Comparison of ENCODE assay signal across 9 cellular contexts in the genomic region with DNA sequence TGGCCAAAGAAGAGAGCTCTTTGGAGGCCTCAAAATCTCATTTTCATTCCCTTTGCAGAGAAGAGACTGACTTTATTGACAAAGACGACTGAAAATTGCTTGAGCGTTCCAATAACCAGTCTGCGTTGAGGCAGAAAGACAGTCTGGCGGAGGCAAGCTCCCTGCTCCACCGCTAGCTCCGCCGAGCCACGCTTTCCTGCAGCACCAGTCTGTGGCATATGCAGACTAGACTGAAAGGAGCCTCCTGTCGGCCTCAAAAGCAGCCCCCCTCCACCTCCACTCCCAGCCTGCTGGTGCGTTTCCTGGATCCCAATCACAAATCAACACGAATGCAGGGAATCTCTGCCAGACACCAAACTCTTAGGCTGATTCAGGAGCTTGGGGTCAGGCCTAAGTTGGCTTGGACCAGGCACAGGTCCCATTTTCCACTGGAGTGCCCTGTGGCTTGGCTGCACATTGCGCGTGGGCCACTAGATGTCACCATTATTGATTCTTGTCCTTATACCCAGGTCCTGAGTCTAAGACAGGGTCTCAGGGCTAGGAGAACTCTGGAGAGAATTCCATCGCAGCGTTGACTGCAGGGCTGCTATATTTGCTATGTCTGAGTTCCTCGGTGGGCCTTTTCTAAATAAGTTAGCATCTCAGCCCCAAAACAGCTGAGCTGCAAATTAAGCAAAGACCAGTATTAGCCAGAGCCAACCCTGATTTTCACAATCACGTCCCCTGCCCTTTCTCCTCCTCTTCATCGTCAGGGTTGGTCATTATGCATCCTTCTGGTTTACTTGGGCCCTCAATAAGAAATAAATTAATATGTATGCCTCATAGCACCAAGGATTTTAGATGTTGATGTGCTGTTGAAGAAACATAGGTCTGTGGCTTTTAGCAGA. TPM values are rescaled to one million over a fixed set of nuclear protein-coding genes. Genes with fewer than 3 reads are reported as not detected.
DNase-seq lines count a peak whose midpoint lies in the region; ATAC-seq, FAIRE-seq and TF ChIP-seq lines count a peak whose summit lies in the region.
"Had no signal": no experiment of that assay in that cellular context is flagged by ENCODE, and none has a peak within 500 bp of the region (broad histone marks: within the 10 kb centered on the region; RNA-seq: fewer than 3 reads in every experiment).

No MANE protein-coding gene starts in this region.

- in situ Hi-C loops in KBM-7 (cut with MboI; ENCODE audit: low pct_unique_long_range_greater_than_20kb, low sequenced_read_pairs) (no loop called here), K562 (cut with MboI) (no loop called here)

- H3K4me2 ChIP-seq in K562 (ENCODE audit: insufficient read depth, low read length), result no peak overlapping the region

- no peaks in the 10 kb centered on the region for H3K9me3 ChIP-seq in T-helper 17 cell (ENCODE audit: control insufficient read depth, low read length, poor library complexity, severe bottlenecking)
- peaks cover 3% of the 10 kb centered on the region; the same call in 1 of the 2 replicates for H3K9me3 ChIP-seq in K562 (replicated peaks; ENCODE audit: control insufficient read depth, insufficient read depth, low read depth, low read length)

- H3K9me1 ChIP-seq in K562 (ENCODE audit: control insufficient read depth, insufficient read depth, low read length), result no peaks in the 10 kb centered on the region

- intact Hi-C loops in activated T-helper 1 cell treated with anti-CD3 and anti-CD28 coated beads, Interleukin-12 subunit alpha, Interleukin-12 subunit beta, Interleukin-2, Interleukin-4 antibody, amounts not matched to agents 30 ng/mL and 10 ng/mL and 1 ng/mL, durations not matched to agents 14 hours and 24 hours and 36 hours (cut with micrococcal nuclease), result loop anchor here (1.0 to 10.0 kb wide), 2 partner anchors 230 to 1835 kb away; a partner anchor contains a TSS
- intact Hi-C loops in K562 (cut with micrococcal nuclease), result loop anchor here (1.0 to 5.0 kb wide), 2 partner anchors 53 to 230 kb away; no protein-coding TSS in a partner anchor

- CTCF ChIA-PET in K562 (lab: Yijun Ruan, JAX; ENCODE audit: low intra/inter-chr PET ratio), result interaction anchor here (0.7 to 1.3 kb wide), 3 partner anchors 37 to 230 kb away, joined by 3 to 6 read pairs (median 4); no protein-coding TSS in a partner anchor

- H3K36me3 Mint-ChIP-seq in activated T-helper 1 cell treated with anti-CD3 and anti-CD28 coated beads, Interleukin-12 subunit alpha, Interleukin-12 subunit beta, Interleukin-2, Interleukin-4 antibody, amounts not matched to agents 30 ng/mL and 10 ng/mL and 1 ng/mL, durations not matched to agents 14 hours and 24 hours and 36 hours (ENCODE audit: low read depth), result no peaks in the 10 kb centered on the region
- H3K36me3 Mint-ChIP-seq in T-helper 17 cell (ENCODE audit: low read depth), result no peaks in the 10 kb centered on the region

- H3K4me3 ChIP-seq in K562, result no peak overlapping the region

- TF ChIP-seq CTCF in K562 (IDR thresholded peaks at IDR 0.05 in 2 of 3, conservative IDR thresholded peaks at IDR 0.05 in 1 of 3; ENCODE audit: insufficient read depth in 2 of 3, low read depth in 1 of 3, low read length in 3 of 3), result peak; percentile 64 to 84 (median 72)

- no peak for TF ChIP-seq EP300 in K562 (IDR thresholded peaks at IDR 0.05; ENCODE audit: low read length)

- no peak overlapping the region for H2AFZ ChIP-seq in K562 (ENCODE audit: low read depth, low read length)

- WGBS in K562 (ENCODE audit: insufficient coverage, low coverage, missing lambda C conversion rate), result 21% methylated on average over 17 of the region's 18 CpGs

- ATAC-seq in T-helper 17 cell (peak; percentile 75), K562 (peak; percentile 93), HG02973 (IDR thresholded peaks at IDR 0.05; ENCODE audit: unreplicated experiment) (no peak)

- H3K9ac ChIP-seq in K562 (ENCODE audit: insufficient read depth in 1 of 2, low read depth in 2 of 2, low read length in 2 of 2), result no peak overlapping the region

- peak; percentile 36 to 70 for TF ChIP-seq RAD21 in K562 (CRISPR knock-in tag; conservative IDR thresholded peaks at IDR 0.05 in 1 of 2, IDR thresholded peaks at IDR 0.05 in 1 of 2)

- no peaks in the 10 kb centered on the region for H3K79me2 ChIP-seq in K562 (ENCODE audit: control insufficient read depth, insufficient read depth, low read length)

- H3K36me3 ChIP-seq in K562 (ENCODE audit: control insufficient read depth, insufficient read depth, low read length), result no peaks in the 10 kb centered on the region

- peaks cover 9% of the 10 kb centered on the region for H3K27me3 Mint-ChIP-seq in activated T-helper 1 cell treated with anti-CD3 and anti-CD28 coated beads, Interleukin-12 subunit alpha, Interleukin-12 subunit beta, Interleukin-2, Interleukin-4 antibody, amounts not matched to agents 30 ng/mL and 10 ng/mL and 1 ng/mL, durations not matched to agents 14 hours and 24 hours and 36 hours (ENCODE audit: insufficient read depth)
- peaks cover 4% of the 10 kb centered on the region for H3K27me3 Mint-ChIP-seq in T-helper 17 cell

- no peaks in the 10 kb centered on the region for H3K4me1 Mint-ChIP-seq in activated T-helper 1 cell treated with anti-CD3 and anti-CD28 coated beads, Interleukin-12 subunit alpha, Interleukin-12 subunit beta, Interleukin-2, Interleukin-4 antibody, amounts not matched to agents 30 ng/mL and 10 ng/mL and 1 ng/mL, durations not matched to agents 14 hours and 24 hours and 36 hours (ENCODE audit: low read depth)
- peaks cover 6% of the 10 kb centered on the region for H3K4me1 Mint-ChIP-seq in T-helper 17 cell

- H3K27me3 ChIP-seq in K562 (ENCODE audit: control insufficient read depth in 2 of 2, insufficient read depth in 2 of 2, low read length in 2 of 2), result peaks cover 0 to 2% of the 10 kb centered on the region in 2 experiments; a peak in 1 of 5 replicates

- peak; percentile 82 for FAIRE-seq in K562 (lab: Jason Lieb, UNC)
- FAIRE-seq: endometrium had no signal

- no peak for TF ChIP-seq POLR2A in K562 (conservative IDR thresholded peaks at IDR 0.05)

- BruUV-seq in K562 (replicated peaks; lab: Mats Ljungman, UMichigan), result no TSS peak

- no peak overlapping the region for H3K4me3 Mint-ChIP-seq in activated T-helper 1 cell treated with anti-CD3 and anti-CD28 coated beads, Interleukin-12 subunit alpha, Interleukin-12 subunit beta, Interleukin-2, Interleukin-4 antibody, amounts not matched to agents 30 ng/mL and 10 ng/mL and 1 ng/mL, durations not matched to agents 14 hours and 24 hours and 36 hours
- no peak overlapping the region for H3K4me3 Mint-ChIP-seq in T-helper 17 cell

- no peaks in the 10 kb centered on the region for H3K9me3 Mint-ChIP-seq in activated T-helper 1 cell treated with anti-CD3 and anti-CD28 coated beads, Interleukin-12 subunit alpha, Interleukin-12 subunit beta, Interleukin-2, Interleukin-4 antibody, amounts not matched to agents 30 ng/mL and 10 ng/mL and 1 ng/mL, durations not matched to agents 14 hours and 24 hours and 36 hours

- DNase-seq in activated T-helper 1 cell treated with Interleukin-2 at 50 U/mL for 16 hours (ENCODE audit: low read depth) (peak; percentile 10), KBM-7 (peak; percentile 56), T-helper 17 cell (peak in 1 of 3 donors; percentile 31), K562 (ENCODE audit: extremely low read depth in 1 of 4, low spot score in 3 of 4) (peak; percentile 44 to 65 (median 55)), iris pigment epithelial cell (ENCODE audit: low read depth) (peak; percentile 38)
- DNase-seq in activated T-helper 1 cell treated with anti-CD3 and anti-CD28 coated beads, Interleukin-12 subunit alpha, Interleukin-12 subunit beta, Interleukin-2, Interleukin-4 antibody, amounts not matched to agents 30 ng/mL and 10 ng/mL and 1 ng/mL, durations not matched to agents 14 hours and 24 hours and 36 hours (ENCODE audit: low spot score), result no peak
- DNase-seq in stimulated activated CD4-positive, alpha-beta T cell treated with anti-CD3 and anti-CD28 coated beads, Interleukin-1b, Interleukin-23, amount 100 ng/mL, for 24 hours (ENCODE audit: low read depth in 4 of 4, low spot score in 1 of 4), result peak in 3 of 4 experiments; percentile 3 to 21 (median 12)

- no peak overlapping the region for H3K27ac Mint-ChIP-seq in activated T-helper 1 cell treated with anti-CD3 and anti-CD28 coated beads, Interleukin-12 subunit alpha, Interleukin-12 subunit beta, Interleukin-2, Interleukin-4 antibody, amounts not matched to agents 30 ng/mL and 10 ng/mL and 1 ng/mL, durations not matched to agents 14 hours and 24 hours and 36 hours
- H3K27ac Mint-ChIP-seq in T-helper 17 cell, result no peak overlapping the region

- no peaks in the 10 kb centered on the region for H4K20me1 ChIP-seq in K562 (replicated peaks; ENCODE audit: control insufficient read depth, insufficient read depth, low read length)

- POLR2A ChIA-PET in K562 (lab: Yijun Ruan, JAX), result interaction anchor here (1.3 kb wide), 1 partner anchor 11 kb away, joined by 3 read pairs; no protein-coding TSS in a partner anchor

- peaks cover 0 to 5% of the 10 kb centered on the region in 2 experiments; a peak in 3 of 5 replicates for H3K4me1 ChIP-seq in K562 (replicated peaks in 1 of 2; ENCODE audit: control insufficient read depth in 2 of 2, insufficient read depth in 2 of 2, low read length in 2 of 2)

- H3K27ac ChIP-seq in K562 (ENCODE audit: extremely low read depth, low read depth, low read length), result no peak overlapping the region

TF ChIP-seq in K562, 482 proteins besides CTCF, POLR2A, EP300 and RAD21 (continues in another document):
- TF ChIP-seq DACH1 (IDR thresholded peaks at IDR 0.05; ENCODE audit: partially characterized antibody), result no peak

RNA-seq across cellular contexts. Expression of a gene that starts 5.2 kb away (rescaled TPM):
- total RNA-seq in activated T-helper 1 cell treated with anti-CD3 and anti-CD28 coated beads, Interleukin-12 subunit alpha, Interleukin-12 subunit beta, Interleukin-2, Interleukin-4 antibody, amounts not matched to agents 30 ng/mL and 10 ng/mL and 1 ng/mL, durations not matched to agents 14 hours and 24 hours and 36 hours, result 32.4 and 34.8 TPM in 2 replicates
- total RNA-seq in T-helper 17 cell (10 to 100 TPM; 23.1 to 36.1 TPM), K562 (2014; rRNA removed) (7.8 and 9.2 TPM in 2 replicates), K562 (2014; rRNA removed; fragmentation: Illumina TruSeq; extraction: Trizol) (10.4 and 11.8 TPM in 2 replicates), K562 (2015; rRNA removed; fragmentation: Illumina TruSeq; extraction: Trizol) (9.5 and 10.1 TPM in 2 replicates), K562 (2021) (15.1 and 18.1 TPM in 2 replicates)
- 20.4 and 74.7 TPM in 2 replicates for total RNA-seq in K562 (2011; cell fraction: chromatin; rRNA removed; ENCODE audit: low replicate concordance)
- total RNA-seq in K562 (2011; cell fraction: nucleolus; rRNA removed), result 9.5 and 13.7 TPM in 2 replicates
- total RNA-seq in K562 (2011; cell fraction: nucleoplasm; rRNA removed), result 27.4 and 35.9 TPM in 2 replicates
- polyA plus RNA-seq in K562 (2011; rRNA removed) (22.4 and 25.0 TPM in 2 replicates), K562 (2014; fragmentation: Illumina TruSeq; extraction: Trizol) (16.8 and 17.8 TPM in 2 replicates), K562 (2014; fragmentation: Nextera tagmentation; extraction: Ambion mirVana) (1 to 10 TPM; 2.9 to 3.2 TPM), K562 (2014; rRNA removed) (11.2 and 12.0 TPM in 2 replicates)
- 6.0 and 11.1 TPM in 2 replicates for polyA plus RNA-seq in K562 (2011; cell fraction: cytosol; rRNA removed)
- polyA plus RNA-seq in K562 (2011; cell fraction: nucleus; rRNA removed), result 17.7 and 20.0 TPM in 2 replicates
- polyA plus RNA-seq in K562 (2012), result 7.5 and 8.7 TPM in 2 replicates
- polyA minus RNA-seq in K562 (2011; rRNA and poly(A)+ RNA removed), result 45.8 and 57.4 TPM in 2 replicates
- polyA minus RNA-seq in K562 (2011; cell fraction: cytosol; rRNA and poly(A)+ RNA removed), result 12.8 and 13.5 TPM in 2 replicates
- 18.2 and 29.5 TPM in 2 replicates for polyA minus RNA-seq in K562 (2011; cell fraction: nucleus; rRNA and poly(A)+ RNA removed)
